Comparison of ENCODE assay signal across 17 cellular contexts in the genomic region with DNA sequence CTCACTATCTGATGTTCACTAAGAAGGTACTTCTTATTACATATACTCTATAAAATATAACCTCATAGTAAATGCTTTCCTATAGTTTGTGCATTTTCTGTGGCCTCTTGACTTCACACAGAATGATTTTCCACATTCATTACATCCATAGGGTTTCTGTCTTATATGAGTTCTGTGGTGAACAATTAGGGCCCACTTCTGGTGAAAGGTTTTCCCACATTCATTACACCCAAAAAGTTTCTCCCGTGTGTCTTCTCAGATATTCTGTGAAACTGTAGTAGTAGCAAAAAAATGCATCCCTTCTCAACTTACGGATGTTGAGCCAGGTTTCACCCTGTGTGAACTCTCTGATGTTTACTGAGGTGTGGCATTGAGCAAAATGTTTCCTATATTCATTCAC.
A peak's percentile ranks its signal among the peaks of the same experiment; 100 is the strongest.
DNase-seq lines count a peak whose midpoint lies in the region; ATAC-seq and TF ChIP-seq lines count a peak whose summit lies in the region.
"Had no signal": no experiment of that assay in that cellular context is flagged by ENCODE, and none has a peak within 500 bp of the region (broad histone marks: within the 10 kb centered on the region; RNA-seq: fewer than 3 reads in every experiment).

No MANE protein-coding gene starts in this region.

- H3K9ac ChIP-seq in adipocyte (ENCODE audit: low read length) (no peak overlapping the region), trophoblast cell (ENCODE audit: low read length) (no peak overlapping the region)
- H3K9ac ChIP-seq: BLaER1, GM23248 had no signal

- no peak overlapping the region for H3K4me3 ChIP-seq in HEK293 (ENCODE audit: low read depth, low read length)
- peak overlapping the region; percentile 64 for H3K4me3 ChIP-seq in adipocyte (ENCODE audit: low read length)
- H3K4me3 ChIP-seq in trophoblast cell (ENCODE audit: low read depth, low read length) = no peak overlapping the region
- H3K4me3 ChIP-seq: BLaER1, GM23248, HAP-1 had no signal

- TF ChIP-seq CTCF in HEK293 (tag by site-specific recombination; IDR thresholded peaks at IDR 0.05) (no peak), endothelial cell (IDR thresholded peaks at IDR 0.05; ENCODE audit: unreplicated experiment) (no peak)

- no peak overlapping the region for H3K23ac ChIP-seq in trophoblast cell (ENCODE audit: low read length)

- H2BK120ac ChIP-seq in trophoblast cell (ENCODE audit: insufficient read depth, low read length, poor library complexity) = no peak overlapping the region

- H3K27me3 ChIP-seq in adipocyte (replicated peaks; ENCODE audit: control insufficient read depth, insufficient read depth, low read length) (no peaks in the 10 kb centered on the region), trophoblast cell (ENCODE audit: insufficient read depth, low read length) (no peaks in the 10 kb centered on the region)
- H3K27me3 ChIP-seq: BLaER1 had no signal

- H3K4me1 Mint-ChIP-seq in endothelial cell (ENCODE audit: unreplicated experiment) = no peaks in the 10 kb centered on the region
- H3K4me1 Mint-ChIP-seq: CD14-positive monocyte; CD4-positive, alpha-beta memory T cell; IgD-negative memory B cell had no signal

- no peak overlapping the region for H4K8ac ChIP-seq in trophoblast cell (ENCODE audit: low read depth, low read length)

- no peak overlapping the region for H3K14ac ChIP-seq in trophoblast cell (ENCODE audit: low read length)

- H2BK12ac ChIP-seq in trophoblast cell (ENCODE audit: low read length) = no peak overlapping the region

- no CpG with 5 or more reads among the region's 2 CpGs for WGBS in trophoblast cell (ENCODE audit: extremely low coverage, insufficient coverage, insufficient read length)

- H3K9me3 Mint-ChIP-seq in endothelial cell (ENCODE audit: unreplicated experiment) = peaks cover 70% of the 10 kb centered on the region

- peak overlapping the region; percentile 63 for H3K4me3 Mint-ChIP-seq in endothelial cell (ENCODE audit: unreplicated experiment)
- H3K4me3 Mint-ChIP-seq: CD14-positive monocyte, IgD-negative memory B cell had no signal

- POLR2A ChIA-PET in HEK293 (lab: Yijun Ruan, JAX) = no interaction called here

- H3K9me3 ChIP-seq in HEK293 (ENCODE audit: control insufficient read depth, insufficient read depth, low read depth, low read length) = no peaks in the 10 kb centered on the region
- peaks cover 100% of the 10 kb centered on the region for H3K9me3 ChIP-seq in adipocyte (ENCODE audit: control insufficient read depth, low read length)
- H3K9me3 ChIP-seq in trophoblast cell (ENCODE audit: insufficient read depth, low read depth, low read length) = peaks cover 15% of the 10 kb centered on the region

- H3K36me3 ChIP-seq in HEK293 (ENCODE audit: control insufficient read depth in 2 of 2, insufficient read depth in 1 of 2, low read length in 2 of 2) = peaks cover 23 to 40% of the 10 kb centered on the region in 2 experiments
- peaks cover 44% of the 10 kb centered on the region for H3K36me3 ChIP-seq in adipocyte (ENCODE audit: control insufficient read depth, insufficient read depth, low read length, severe bottlenecking)
- peaks cover 4 to 5% of the 10 kb centered on the region in 2 experiments for H3K36me3 ChIP-seq in trophoblast cell (ENCODE audit: control insufficient read depth in 1 of 2, insufficient read depth in 2 of 2, low read length in 2 of 2)

- no peaks in the 10 kb centered on the region for H3K79me2 ChIP-seq in trophoblast cell (ENCODE audit: control insufficient read depth, insufficient read depth, low read length, poor library complexity)

- H3K27ac Mint-ChIP-seq in endothelial cell (ENCODE audit: unreplicated experiment) = no peak overlapping the region
- H3K27ac Mint-ChIP-seq: CD14-positive monocyte; CD4-positive, alpha-beta memory T cell; IgD-negative memory B cell had no signal

- no peaks in the 10 kb centered on the region for H3K27me3 Mint-ChIP-seq in endothelial cell (ENCODE audit: unreplicated experiment)
- H3K27me3 Mint-ChIP-seq: CD4-positive, alpha-beta memory T cell; IgD-negative memory B cell had no signal

- no peak overlapping the region for H4K12ac ChIP-seq in trophoblast cell (ENCODE audit: low read depth, low read length)

- peaks cover 59% of the 10 kb centered on the region for H3K36me3 Mint-ChIP-seq in endothelial cell (ENCODE audit: low read depth, unreplicated experiment)

- no peak overlapping the region for H4K91ac ChIP-seq in trophoblast cell (ENCODE audit: low read depth, low read length)

- H3K27ac ChIP-seq in HEK293 (ENCODE audit: extremely low read depth, low read depth, low read length) = no peak overlapping the region
- H3K27ac ChIP-seq in trophoblast cell (ENCODE audit: low read depth, low read length) = no peak overlapping the region
- H3K27ac ChIP-seq: BLaER1, GM23248, HL-60 had no signal

- no peak overlapping the region for H2BK5ac ChIP-seq in trophoblast cell (ENCODE audit: low read depth, low read length, poor library complexity)

- H3K4me1 ChIP-seq in HEK293 (ENCODE audit: control insufficient read depth, insufficient read depth, low read length) (no peaks in the 10 kb centered on the region), adipocyte (ENCODE audit: control insufficient read depth, insufficient read depth, low read length) (no peaks in the 10 kb centered on the region), trophoblast cell (ENCODE audit: control insufficient read depth in 1 of 2, insufficient read depth in 2 of 2, low read length in 2 of 2) (no peaks in the 10 kb centered on the region)
- H3K4me1 ChIP-seq: BLaER1, HAP-1 had no signal

- H3K4ac ChIP-seq in trophoblast cell (ENCODE audit: low read depth, low read length) = no peak overlapping the region

- H2AFZ ChIP-seq in trophoblast cell (ENCODE audit: insufficient read depth, low read length, poor library complexity) = no peak overlapping the region
- H2AFZ ChIP-seq: GM23248 had no signal

- ATAC-seq in HG03175 (IDR thresholded peaks at IDR 0.05; ENCODE audit: unreplicated experiment) = no peak
- ATAC-seq: HepG2 had no signal

- DNase-seq in adipocyte (ENCODE audit: low read depth) (no peak), endothelial cell (ENCODE audit: low spot score) (no peak), T-helper 2 cell (no peak), NCI-H526 treated with DMSO at 0.1 percent for 48 hours (lab: John Stamatoyannopoulos, UW) (no peak), trophoblast cell (no peak)
- DNase-seq: 8988T; CD4-positive, alpha-beta memory T cell; DMS79 treated with DMSO at 0.1 percent for 48 hours had no signal

- no peak overlapping the region for H3K18ac ChIP-seq in trophoblast cell (ENCODE audit: low read length)

- H3K4me2 ChIP-seq in trophoblast cell (ENCODE audit: low read length) = no peak overlapping the region
- H3K4me2 ChIP-seq: BLaER1 had no signal

- H2AK5ac ChIP-seq in trophoblast cell (ENCODE audit: low read length) = no peak overlapping the region

- no peaks in the 10 kb centered on the region for H3K79me1 ChIP-seq in trophoblast cell (ENCODE audit: low read length)

- CTCF ChIA-PET in HEK293 (lab: Yijun Ruan, JAX) = no interaction called here

TF ChIP-seq in HEK293, 187 proteins besides CTCF, POLR2A, EP300 and RAD21:
- TF ChIP-seq SETDB1 (IDR thresholded peaks at IDR 0.05; ENCODE audit: insufficient read length, low read length) (peak; percentile 62), ZBTB17 (tag by site-specific recombination; IDR thresholded peaks at IDR 0.05) (no peak)
